ENCODE assay signal across 1 cellular context in genomic region chr14:58287607-58288042, GRCh38.
TF ChIP-seq lines count a peak whose summit lies in the region.

No MANE protein-coding gene starts in this region.

TF ChIP-seq in HepG2, 621 proteins besides CTCF, POLR2A, EP300 and RAD21 (continued from another document and continues in another):
- no peak for TF ChIP-seq ZBTB40 (IDR thresholded peaks at IDR 0.05)
- TF ChIP-seq ZBTB40 (CRISPR knock-in tag; IDR thresholded peaks at IDR 0.05) = peak; percentile 35; the same call in 1 of the 2 replicates
- peak; percentile 85; the same call in 1 of the 2 replicates for TF ChIP-seq NFIC (IDR thresholded peaks at IDR 0.05; ENCODE audit: low read length)
- no peak for TF ChIP-seq ZMAT5 (CRISPR knock-in tag; IDR thresholded peaks at IDR 0.05; ENCODE audit: borderline replicate concordance, low read depth)
- TF ChIP-seq SIX1 (CRISPR knock-in tag; IDR thresholded peaks at IDR 0.05; ENCODE audit: borderline replicate concordance) = 0 out of 2 replicates have a peak, but pooled peaks have one; percentile 51
- peak; percentile 67 for TF ChIP-seq ASH2L (IDR thresholded peaks at IDR 0.05; ENCODE audit: insufficient read length, low read depth, low read length)
- TF ChIP-seq NCOR1 (IDR thresholded peaks at IDR 0.05; ENCODE audit: borderline replicate concordance, low read length) = peak; percentile 66; the same call in 1 of the 2 replicates
- TF ChIP-seq ZNF580 (CRISPR knock-in tag; IDR thresholded peaks at IDR 0.05; ENCODE audit: borderline replicate concordance, low read depth) = peak; percentile 55; the same call in 1 of the 2 replicates
- TF ChIP-seq ZBTB1 (CRISPR knock-in tag; IDR thresholded peaks at IDR 0.05; ENCODE audit: borderline replicate concordance) = no peak
- TF ChIP-seq GABPA (IDR thresholded peaks at IDR 0.05; ENCODE audit: low read depth, low read length) = no peak
- TF ChIP-seq GABPA (CRISPR knock-in tag; IDR thresholded peaks at IDR 0.05; ENCODE audit: low read depth) = no peak; the same call in 1 of the 2 replicates
- no peak for TF ChIP-seq AHR (CRISPR knock-in tag; IDR thresholded peaks at IDR 0.05)
- TF ChIP-seq ZNF362 (CRISPR knock-in tag; IDR thresholded peaks at IDR 0.05; ENCODE audit: borderline replicate concordance) = peak; percentile 92
- TF ChIP-seq PPARG (CRISPR knock-in tag; conservative IDR thresholded peaks at IDR 0.05) = peak; percentile 83
- TF ChIP-seq ARID4A (CRISPR knock-in tag; IDR thresholded peaks at IDR 0.05; ENCODE audit: borderline replicate concordance) = peak; percentile 63; the same call in 1 of the 2 replicates
- TF ChIP-seq PATZ1 (CRISPR knock-in tag; IDR thresholded peaks at IDR 0.05) = peak; percentile 54
- TF ChIP-seq YEATS4 (CRISPR knock-in tag; IDR thresholded peaks at IDR 0.05; ENCODE audit: borderline replicate concordance) = peak; percentile 47; the same call in 1 of the 2 replicates
- TF ChIP-seq XBP1 (CRISPR knock-in tag; IDR thresholded peaks at IDR 0.05) = no peak
- TF ChIP-seq HNF4G (IDR thresholded peaks at IDR 0.05; ENCODE audit: borderline replicate concordance, low read depth, low read length) = peak; percentile 84
- no peak; the same call in 1 of the 2 replicates for TF ChIP-seq HNF4G (CRISPR knock-in tag; IDR thresholded peaks at IDR 0.05; ENCODE audit: borderline replicate concordance, low read depth)
- TF ChIP-seq ZNF574 (CRISPR knock-in tag; IDR thresholded peaks at IDR 0.05) = peak; percentile 62; the same call in 1 of the 2 replicates
- TF ChIP-seq MAF1 (CRISPR knock-in tag; IDR thresholded peaks at IDR 0.05; ENCODE audit: borderline replicate concordance) = no peak
- TF ChIP-seq PAF1 (CRISPR knock-in tag; IDR thresholded peaks at IDR 0.05) = no peak
- peak; percentile 36; the same call in 1 of the 2 replicates for TF ChIP-seq HMGXB3 (CRISPR knock-in tag; IDR thresholded peaks at IDR 0.05; ENCODE audit: borderline replicate concordance)
- TF ChIP-seq ZNF792 (CRISPR knock-in tag; IDR thresholded peaks at IDR 0.05) = peak; percentile 34; the same call in 1 of the 2 replicates
